19 cellular contexts compared by ENCODE assay signal in genomic region chr1:217009376-217009775, GRCh38.
"Had no signal": no experiment of that assay in that cellular context is flagged by ENCODE, and none has a peak within 500 bp of the region (broad histone marks: within the 10 kb centered on the region; RNA-seq: fewer than 3 reads in every experiment).

No MANE protein-coding gene starts in this region.

- FAIRE-seq: bronchial epithelial cell had no signal

- ATAC-seq: activated CD4-positive, alpha-beta T cell treated with anti-CD3 and anti-CD28 coated beads for 36 hours; activated CD8-positive, alpha-beta T cell treated with anti-CD3 and anti-CD28 coated beads for 36 hours; activated T-cell treated with anti-CD3 and anti-CD28 coated beads, Interleukin-2, amount 50 U/mL, for 72 hours; gastrocnemius medialis; natural killer cell; T-cell had no signal

- H3K4me3 Mint-ChIP-seq: activated CD4-positive, alpha-beta T cell treated with anti-CD3 and anti-CD28 coated beads for 36 hours; activated CD8-positive, alpha-beta T cell treated with anti-CD3 and anti-CD28 coated beads for 36 hours; activated naive CD8-positive, alpha-beta T cell treated with anti-CD3 and anti-CD28 coated beads for 36 hours; activated T-cell treated with anti-CD3 and anti-CD28 coated beads, Interleukin-2, amount 50 U/mL, for 72 hours; natural killer cell; T-cell had no signal

- H3K4me3 ChIP-seq: gastrocnemius medialis, sigmoid colon, thyroid gland, vagina had no signal

- DNase-seq: activated CD4-positive, alpha-beta T cell treated with anti-CD3 and anti-CD28 coated beads for 36 hours; activated CD8-positive, alpha-beta memory T cell treated with anti-CD3 and anti-CD28 coated beads, Interleukin-2, amount 50 U/mL, for 4 hours; activated CD8-positive, alpha-beta T cell treated with anti-CD3 and anti-CD28 coated beads for 36 hours; activated gamma-delta T cell treated with Interleukin-2 at 50 U/mL for 16 hours; activated naive CD8-positive, alpha-beta T cell treated with anti-CD3 and anti-CD28 coated beads for 36 hours; activated T-cell treated with anti-CD3 and anti-CD28 coated beads, Interleukin-2, amount 50 U/mL, for 72 hours; aorta; effector CD8-positive, alpha-beta T cell; gastrocnemius medialis; natural killer cell; occipital lobe; sigmoid colon; stimulated activated CD4-positive, alpha-beta T cell treated with anti-CD3 and anti-CD28 coated beads, Interleukin-2, amount 100 ng/mL, for 48 hours; stimulated activated naive CD4-positive, alpha-beta T cell treated with Interleukin-2 at 50 U/mL for 16 hours; T-cell; T1000; thyroid gland had no signal

- H3K27me3 Mint-ChIP-seq: activated CD4-positive, alpha-beta T cell treated with anti-CD3 and anti-CD28 coated beads for 36 hours; activated naive CD8-positive, alpha-beta T cell treated with anti-CD3 and anti-CD28 coated beads for 36 hours; T-cell had no signal

- H3K4me1 Mint-ChIP-seq: activated CD4-positive, alpha-beta T cell treated with anti-CD3 and anti-CD28 coated beads for 36 hours; activated naive CD8-positive, alpha-beta T cell treated with anti-CD3 and anti-CD28 coated beads for 36 hours; natural killer cell; T-cell had no signal

- H3K9me3 ChIP-seq: gastrocnemius medialis, sigmoid colon, thyroid gland, vagina had no signal

- H3K27me3 ChIP-seq: gastrocnemius medialis, sigmoid colon, thyroid gland, vagina had no signal

- H3K36me3 ChIP-seq: gastrocnemius medialis, sigmoid colon, thyroid gland, vagina had no signal

- H3K4me1 ChIP-seq: gastrocnemius medialis, sigmoid colon, thyroid gland, vagina had no signal

- H3K36me3 Mint-ChIP-seq: activated naive CD8-positive, alpha-beta T cell treated with anti-CD3 and anti-CD28 coated beads for 36 hours; natural killer cell; T-cell had no signal

- H3K9me3 Mint-ChIP-seq: activated naive CD8-positive, alpha-beta T cell treated with anti-CD3 and anti-CD28 coated beads for 36 hours had no signal

- H3K27ac Mint-ChIP-seq: activated CD4-positive, alpha-beta T cell treated with anti-CD3 and anti-CD28 coated beads for 36 hours; activated CD8-positive, alpha-beta T cell treated with anti-CD3 and anti-CD28 coated beads for 36 hours; activated naive CD8-positive, alpha-beta T cell treated with anti-CD3 and anti-CD28 coated beads for 36 hours; activated T-cell treated with anti-CD3 and anti-CD28 coated beads, Interleukin-2, amount 50 U/mL, for 72 hours; natural killer cell; T-cell had no signal

- H3K27ac ChIP-seq: gastrocnemius medialis, sigmoid colon, thyroid gland, vagina had no signal
